Comparison of ENCODE assay signal across 17 cellular contexts in the genomic region with DNA sequence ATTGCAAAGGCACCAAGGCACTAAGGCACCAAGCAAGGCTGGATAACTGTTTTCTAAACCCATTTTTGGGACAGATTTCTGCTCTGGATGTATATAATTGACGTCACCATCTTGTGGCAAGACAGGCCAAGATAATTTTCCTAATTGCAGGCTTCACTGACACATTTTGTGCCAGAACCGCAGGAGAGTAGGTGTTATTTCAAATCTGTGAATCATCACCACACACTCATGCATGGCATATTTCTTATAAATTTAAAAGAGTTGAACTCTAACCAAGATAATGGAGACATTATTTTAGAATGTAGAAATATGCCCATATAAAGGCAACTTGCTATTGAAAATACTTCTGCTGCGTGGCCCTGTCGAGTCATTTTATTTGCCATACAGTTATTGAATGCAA.
A peak's percentile ranks its signal among the peaks of the same experiment; 100 is the strongest.
DNase-seq lines count a peak whose midpoint lies in the region; FAIRE-seq and TF ChIP-seq lines count a peak whose summit lies in the region.
"Had no signal": no experiment of that assay in that cellular context is flagged by ENCODE, and none has a peak within 500 bp of the region (broad histone marks: within the 10 kb centered on the region; RNA-seq: fewer than 3 reads in every experiment).

No MANE protein-coding gene starts in this region.

- DNase-seq in A172 (ENCODE audit: low spot score), result peak; percentile 70
- DNase-seq in Karpas-422, result peak; percentile 46
- peak; percentile 82 for DNase-seq in mammary epithelial cell
- no peak for DNase-seq in osteoblast (ENCODE audit: insufficient read length, low spot score, missing footprints)
- DNase-seq in kidney, result no peak
- no peak for DNase-seq in ecto neural progenitor cell (ENCODE audit: low spot score)
- no peak for DNase-seq in HUDEP-2 (lab: John Stamatoyannopoulos, UW; ENCODE audit: unreplicated experiment in 76 of 76)
- DNase-seq: activated CD4-positive, alpha-beta T cell treated with anti-CD3 and anti-CD28 coated beads, Interleukin-2, amount 50 U/mL, for 4 hours; activated T-cell treated with anti-CD3 and anti-CD28 coated beads for 4 hours; NCI-H1417; NCI-H2107; NCI-H524; RPMI8226; stimulated activated CD4-positive, alpha-beta T cell treated with anti-CD3 and anti-CD28 coated beads, Interleukin-12 subunit alpha, Interleukin-12 subunit beta, amount 100 ng/mL, for 4 hours had no signal

- H2AFZ ChIP-seq in Karpas-422 (ENCODE audit: low read length), result 0 out of 2 replicates have a peak overlapping the region, but pooled peaks have one; percentile 45
- H2AFZ ChIP-seq in mammary epithelial cell (ENCODE audit: low read depth, low read length), result no peak overlapping the region
- H2AFZ ChIP-seq in osteoblast (ENCODE audit: low read length), result no peak overlapping the region

- H3K27ac ChIP-seq in Karpas-422 (ENCODE audit: low read length), result no peak overlapping the region
- peak overlapping the region; percentile 85 for H3K27ac ChIP-seq in mammary epithelial cell (ENCODE audit: insufficient read depth, low read depth, low read length)
- H3K27ac ChIP-seq in osteoblast (ENCODE audit: low read depth, low read length), result peak overlapping the region; percentile 47
- no peak overlapping the region for H3K27ac ChIP-seq in kidney (ENCODE audit: low read depth in 2 of 2, low read length in 2 of 2)
- H3K27ac ChIP-seq: C4-2B, SK-N-MC had no signal

- WGBS in mammary epithelial cell (ENCODE audit: low coverage, missing lambda C conversion rate), result 5% methylated on average over 4 of the region's 4 CpGs

- TF ChIP-seq CTCF in mammary epithelial cell (conservative IDR thresholded peaks at IDR 0.05 in 1 of 2, IDR thresholded peaks at IDR 0.05 in 1 of 2; ENCODE audit: extremely low read depth in 1 of 2, insufficient read depth in 1 of 2, low read depth in 1 of 2, low read length in 2 of 2) (no peak), osteoblast (IDR thresholded peaks at IDR 0.05; ENCODE audit: extremely low read depth, low read depth, low read length) (no peak), kidney (IDR thresholded peaks at IDR 0.05; ENCODE audit: borderline replicate concordance, extremely low read depth, insufficient read depth) (no peak)

- intact Hi-C loops in mammary epithelial cell (cut with micrococcal nuclease), result loop anchor here (10.0 kb wide), 1 partner anchor 262 kb away; a partner anchor contains a TSS
- intact Hi-C loops in kidney (cut with DNase I), result no loop called here

- H3K4me3 ChIP-seq in Karpas-422 (ENCODE audit: low read length), result no peak overlapping the region
- no peak overlapping the region for H3K4me3 ChIP-seq in mammary epithelial cell (replicated peaks in 1 of 3; ENCODE audit: insufficient read depth in 1 of 3, low read depth in 2 of 3, low read length in 3 of 3)
- no peak overlapping the region for H3K4me3 ChIP-seq in osteoblast (ENCODE audit: insufficient read depth, low read length)
- no peak overlapping the region for H3K4me3 ChIP-seq in kidney (ENCODE audit: low read length in 2 of 2)
- H3K4me3 ChIP-seq: SK-N-MC had no signal

- H3K4me2 ChIP-seq in Karpas-422 (ENCODE audit: low read depth, low read length, poor library complexity, severe bottlenecking) (no peak overlapping the region), mammary epithelial cell (ENCODE audit: insufficient read depth, low read depth, low read length) (peak overlapping the region; percentile 59), osteoblast (ENCODE audit: insufficient read depth, low read length) (no peak overlapping the region)

- H3K9me3 ChIP-seq in Karpas-422 (ENCODE audit: low read length) (peaks cover 4% of the 10 kb centered on the region), mammary epithelial cell (replicated peaks; ENCODE audit: insufficient read depth, low read length) (no peaks in the 10 kb centered on the region), osteoblast (ENCODE audit: low read depth, low read length) (no peaks in the 10 kb centered on the region), kidney (ENCODE audit: control insufficient read depth in 1 of 2, low read length in 2 of 2) (peaks cover 0 to 4% of the 10 kb centered on the region in 2 donors)

- H3K9ac ChIP-seq in Karpas-422 (ENCODE audit: low read length), result no peak overlapping the region
- no peak overlapping the region for H3K9ac ChIP-seq in mammary epithelial cell (ENCODE audit: insufficient read depth, low read length)
- no peak overlapping the region for H3K9ac ChIP-seq in kidney (ENCODE audit: low read length in 2 of 2)

- CTCF ChIA-PET in mammary epithelial cell (lab: Charles Lee; ENCODE audit: low non-redundant PET), result no interaction called here

- FAIRE-seq in kidney (lab: Jason Lieb, UNC), result no peak
- FAIRE-seq: H1 had no signal

- in situ Hi-C loops in mammary epithelial cell (cut with MboI; ENCODE audit: low sequenced_read_pairs in 2 of 2), result no loop called here

- H3K27me3 ChIP-seq in Karpas-422 (ENCODE audit: low read length), result no peaks in the 10 kb centered on the region
- H3K27me3 ChIP-seq in mammary epithelial cell (ENCODE audit: insufficient read depth, low read length), result no peaks in the 10 kb centered on the region
- H3K27me3 ChIP-seq in osteoblast (ENCODE audit: insufficient read depth, low read length), result no peaks in the 10 kb centered on the region

- H3K9me2 ChIP-seq in Karpas-422 (replicated peaks; ENCODE audit: insufficient read depth, low read length), result no peaks in the 10 kb centered on the region

- H3K79me2 ChIP-seq in Karpas-422 (ENCODE audit: low read length) (no peaks in the 10 kb centered on the region), mammary epithelial cell (ENCODE audit: insufficient read depth, low read length) (no peaks in the 10 kb centered on the region), osteoblast (ENCODE audit: insufficient read depth, low read length) (no peaks in the 10 kb centered on the region)

- dilution Hi-C loops in mammary epithelial cell (cut with HindIII; ENCODE audit: low sequenced_read_pairs), result no loop called here

- H4K20me1 ChIP-seq in Karpas-422 (ENCODE audit: insufficient read depth, low read depth, low read length) (no peaks in the 10 kb centered on the region), mammary epithelial cell (ENCODE audit: insufficient read depth, low read length) (no peaks in the 10 kb centered on the region), osteoblast (ENCODE audit: insufficient read depth, low read length) (no peaks in the 10 kb centered on the region)

- peaks cover 15% of the 10 kb centered on the region for H3K4me1 ChIP-seq in Karpas-422 (ENCODE audit: low read length)
- peaks cover 50% of the 10 kb centered on the region for H3K4me1 ChIP-seq in mammary epithelial cell (ENCODE audit: insufficient read depth, low read length)
- H3K4me1 ChIP-seq in osteoblast (ENCODE audit: insufficient read depth, low read length), result peaks cover 38% of the 10 kb centered on the region
- no peaks in the 10 kb centered on the region for H3K4me1 ChIP-seq in kidney (ENCODE audit: control insufficient read depth in 1 of 2, insufficient read depth in 1 of 2, low read depth in 1 of 2, low read length in 2 of 2)

- no peaks in the 10 kb centered on the region for H3K36me3 ChIP-seq in Karpas-422 (ENCODE audit: insufficient read depth, low read length)
- no peaks in the 10 kb centered on the region for H3K36me3 ChIP-seq in mammary epithelial cell (ENCODE audit: insufficient read depth, low read length)
- H3K36me3 ChIP-seq in osteoblast (ENCODE audit: insufficient read depth, low read length), result no peaks in the 10 kb centered on the region
- peaks cover 0 to 3% of the 10 kb centered on the region in 2 donors for H3K36me3 ChIP-seq in kidney (ENCODE audit: control insufficient read depth in 1 of 2, insufficient read depth in 2 of 2, low read length in 2 of 2)

- BruUV-seq in mammary epithelial cell (replicated peaks; lab: Mats Ljungman, UMichigan), result no TSS peak

Comparison
In these comparisons a context has a peak if more than half of its experiments do, and no peak if none do; other contexts are left out.
1. DNase-seq: peak in A172 (single experiment), Karpas-422 (single experiment) and mammary epithelial cell (single experiment); none in osteoblast (single experiment), kidney (single experiment), ecto neural progenitor cell (single experiment) and HUDEP-2 (0 of 76).
2. H3K27ac ChIP-seq: peak in mammary epithelial cell (single experiment) and osteoblast (single experiment); none in Karpas-422 (single experiment) and kidney (0 of 2).